In the genomic region with DNA sequence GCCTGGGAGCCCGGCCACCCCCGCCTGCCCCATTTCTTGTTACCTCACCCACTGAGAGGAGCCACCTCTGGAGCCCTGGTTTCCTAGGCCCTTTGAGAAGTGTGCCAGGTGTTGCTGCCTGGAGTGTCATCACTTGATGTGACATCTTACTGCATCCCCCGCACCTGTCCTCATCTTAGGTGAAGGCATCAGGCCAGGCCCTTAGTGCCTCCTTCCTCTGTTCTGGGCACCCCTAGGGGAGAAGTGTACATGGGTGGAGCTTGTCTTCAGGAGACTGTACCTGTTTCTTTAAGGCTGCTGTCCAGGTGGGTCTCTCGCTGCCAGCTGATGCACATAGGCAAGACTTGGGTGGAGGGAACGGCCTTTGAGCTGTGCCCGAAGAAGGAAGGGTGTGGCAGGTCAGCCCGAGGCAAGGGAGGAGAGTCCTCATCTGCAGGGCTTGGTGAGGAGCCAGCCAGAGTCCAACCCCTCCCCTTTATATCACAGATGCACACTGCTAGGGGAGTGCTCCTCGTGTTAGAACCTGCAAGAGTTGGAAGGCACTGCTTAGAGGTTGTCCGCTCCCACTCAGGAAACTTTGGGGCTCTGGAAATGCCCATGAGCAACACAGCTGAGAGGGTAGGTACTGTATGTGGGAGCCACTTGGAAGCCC, we compare ENCODE assay signal across 9 cellular contexts. TPM values are rescaled to one million over a fixed set of nuclear protein-coding genes. Genes with fewer than 3 reads are reported as not detected.
DNase-seq lines count a peak whose midpoint lies in the region; ATAC-seq, FAIRE-seq and TF ChIP-seq lines count a peak whose summit lies in the region.
"Had no signal": no experiment of that assay in that cellular context is flagged by ENCODE, and none has a peak within 500 bp of the region (broad histone marks: within the 10 kb centered on the region; RNA-seq: fewer than 3 reads in every experiment).

No MANE protein-coding gene starts in this region.

- TF ChIP-seq POLR2A in K562 (conservative IDR thresholded peaks at IDR 0.05), result no peak

- no peak for TF ChIP-seq CTCF in K562 (IDR thresholded peaks at IDR 0.05 in 2 of 3, conservative IDR thresholded peaks at IDR 0.05 in 1 of 3; ENCODE audit: insufficient read depth in 2 of 3, low read depth in 1 of 3, low read length in 3 of 3)
- TF ChIP-seq CTCF in progenitor cell of endocrine pancreas (IDR thresholded peaks at IDR 0.05; ENCODE audit: unreplicated experiment), result no peak

- no peaks in the 10 kb centered on the region for H3K9me1 ChIP-seq in K562 (ENCODE audit: control insufficient read depth, insufficient read depth, low read length)

- peaks cover 20 to 38% of the 10 kb centered on the region in 2 experiments for H3K4me1 ChIP-seq in K562 (replicated peaks in 1 of 2; ENCODE audit: control insufficient read depth in 2 of 2, insufficient read depth in 2 of 2, low read length in 2 of 2)

- intact Hi-C loops in K562 (cut with micrococcal nuclease), result no loop called here

- POLR2A ChIA-PET in K562 (lab: Yijun Ruan, JAX), result interaction anchor here (1.0 to 1.5 kb wide), 2 partner anchors 61 to 181 kb away, joined by 3 read pairs; no protein-coding TSS in a partner anchor

- in situ Hi-C loops in K562 (cut with MboI), result no loop called here

- H3K27ac Mint-ChIP-seq in progenitor cell of endocrine pancreas, result peak overlapping the region; percentile 67

- H3K9me3 ChIP-seq in K562 (replicated peaks; ENCODE audit: control insufficient read depth, insufficient read depth, low read depth, low read length), result no peaks in the 10 kb centered on the region

- WGBS in K562 (ENCODE audit: insufficient coverage, low coverage, missing lambda C conversion rate), result 40% methylated on average over 9 of the region's 9 CpGs

- ATAC-seq in HG03442 (IDR thresholded peaks at IDR 0.05; ENCODE audit: unreplicated experiment) (peak; percentile 4), K562 (peak; percentile 15; the same call in 1 of the 3 replicates)

- no peaks in the 10 kb centered on the region for H3K9me3 Mint-ChIP-seq in progenitor cell of endocrine pancreas (ENCODE audit: low read depth)

- no peak for TF ChIP-seq RAD21 in K562 (CRISPR knock-in tag; conservative IDR thresholded peaks at IDR 0.05 in 1 of 2, IDR thresholded peaks at IDR 0.05 in 1 of 2)

- no peaks in the 10 kb centered on the region for H3K36me3 ChIP-seq in K562 (ENCODE audit: control insufficient read depth, insufficient read depth, low read length)

- peaks cover 11% of the 10 kb centered on the region for H4K20me1 ChIP-seq in K562 (replicated peaks; ENCODE audit: control insufficient read depth, insufficient read depth, low read length)

- H3K4me3 ChIP-seq in K562, result no peak overlapping the region

- no TSS peak for BruUV-seq in K562 (replicated peaks; lab: Mats Ljungman, UMichigan)

- no peaks in the 10 kb centered on the region for H3K27me3 Mint-ChIP-seq in progenitor cell of endocrine pancreas

- peak; percentile 8 for DNase-seq in DMS 273 (lab: John Stamatoyannopoulos, UW; ENCODE audit: unreplicated experiment)
- DNase-seq in DMS 273 treated with DMSO at 0.1 percent for 48 hours (lab: John Stamatoyannopoulos, UW), result no peak
- DNase-seq in K562 (ENCODE audit: extremely low read depth in 1 of 4, low spot score in 3 of 4), result no peak
- DNase-seq in progenitor cell of endocrine pancreas (ENCODE audit: low spot score, unreplicated experiment), result no peak
- no peak for DNase-seq in glomerular visceral epithelial cell (ENCODE audit: extremely low spot score)
- DNase-seq in stimulated activated naive CD4-positive, alpha-beta T cell treated with Interleukin-2 at 50 U/mL for 16 hours (lab: John Stamatoyannopoulos, UW), result no peak
- no peak for DNase-seq in retina

- CTCF ChIA-PET in K562 (lab: Yijun Ruan, JAX; ENCODE audit: low intra/inter-chr PET ratio), result no interaction called here

- H3K27ac ChIP-seq in K562 (ENCODE audit: extremely low read depth, low read depth, low read length), result no peak overlapping the region
- H3K27ac ChIP-seq: 22Rv1 had no signal

- H3K27me3 ChIP-seq in K562 (ENCODE audit: control insufficient read depth in 2 of 2, insufficient read depth in 2 of 2, low read length in 2 of 2), result no peaks in the 10 kb centered on the region

- H3K4me2 ChIP-seq in K562 (ENCODE audit: insufficient read depth, low read length), result no peak overlapping the region

- no peak overlapping the region for H2AFZ ChIP-seq in K562 (ENCODE audit: low read depth, low read length)

- no peak overlapping the region for H3K4me3 Mint-ChIP-seq in progenitor cell of endocrine pancreas (ENCODE audit: low read depth)

- no peak for TF ChIP-seq EP300 in K562 (IDR thresholded peaks at IDR 0.05; ENCODE audit: low read length)

- peaks cover 9% of the 10 kb centered on the region; the same call in 2 of the 3 replicates for H3K79me2 ChIP-seq in K562 (ENCODE audit: control insufficient read depth, insufficient read depth, low read length)

- no peak for FAIRE-seq in K562 (lab: Jason Lieb, UNC)

- peak overlapping the region in 1 of 2 experiments; percentile 61; a peak in 1 of 4 replicates for H3K9ac ChIP-seq in K562 (ENCODE audit: insufficient read depth in 1 of 2, low read depth in 2 of 2, low read length in 2 of 2)

- H3K4me1 Mint-ChIP-seq in progenitor cell of endocrine pancreas (ENCODE audit: low read depth), result peaks cover 39% of the 10 kb centered on the region

- H3K36me3 Mint-ChIP-seq in progenitor cell of endocrine pancreas (ENCODE audit: insufficient read depth), result no peaks in the 10 kb centered on the region

TF ChIP-seq in K562, 482 proteins besides CTCF, POLR2A, EP300 and RAD21 (continues in another document):
- TF ChIP-seq, protein P1, sequence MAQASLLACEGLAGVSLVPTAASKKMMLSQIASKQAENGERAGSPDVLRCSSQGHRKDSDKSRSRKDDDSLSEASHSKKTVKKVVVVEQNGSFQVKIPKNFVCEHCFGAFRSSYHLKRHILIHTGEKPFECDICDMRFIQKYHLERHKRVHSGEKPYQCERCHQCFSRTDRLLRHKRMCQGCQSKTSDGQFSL (CRISPR knock-in tag; IDR thresholded peaks at IDR 0.05), result no peak
- TF ChIP-seq, protein P1 (tag; IDR thresholded peaks at IDR 0.05), result no peak
- TF ChIP-seq, protein P2, sequence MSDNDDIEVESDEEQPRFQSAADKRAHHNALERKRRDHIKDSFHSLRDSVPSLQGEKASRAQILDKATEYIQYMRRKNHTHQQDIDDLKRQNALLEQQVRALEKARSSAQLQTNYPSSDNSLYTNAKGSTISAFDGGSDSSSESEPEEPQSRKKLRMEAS (CRISPR knock-in tag; IDR thresholded peaks at IDR 0.05), result no peak
- TF ChIP-seq, protein P3, sequence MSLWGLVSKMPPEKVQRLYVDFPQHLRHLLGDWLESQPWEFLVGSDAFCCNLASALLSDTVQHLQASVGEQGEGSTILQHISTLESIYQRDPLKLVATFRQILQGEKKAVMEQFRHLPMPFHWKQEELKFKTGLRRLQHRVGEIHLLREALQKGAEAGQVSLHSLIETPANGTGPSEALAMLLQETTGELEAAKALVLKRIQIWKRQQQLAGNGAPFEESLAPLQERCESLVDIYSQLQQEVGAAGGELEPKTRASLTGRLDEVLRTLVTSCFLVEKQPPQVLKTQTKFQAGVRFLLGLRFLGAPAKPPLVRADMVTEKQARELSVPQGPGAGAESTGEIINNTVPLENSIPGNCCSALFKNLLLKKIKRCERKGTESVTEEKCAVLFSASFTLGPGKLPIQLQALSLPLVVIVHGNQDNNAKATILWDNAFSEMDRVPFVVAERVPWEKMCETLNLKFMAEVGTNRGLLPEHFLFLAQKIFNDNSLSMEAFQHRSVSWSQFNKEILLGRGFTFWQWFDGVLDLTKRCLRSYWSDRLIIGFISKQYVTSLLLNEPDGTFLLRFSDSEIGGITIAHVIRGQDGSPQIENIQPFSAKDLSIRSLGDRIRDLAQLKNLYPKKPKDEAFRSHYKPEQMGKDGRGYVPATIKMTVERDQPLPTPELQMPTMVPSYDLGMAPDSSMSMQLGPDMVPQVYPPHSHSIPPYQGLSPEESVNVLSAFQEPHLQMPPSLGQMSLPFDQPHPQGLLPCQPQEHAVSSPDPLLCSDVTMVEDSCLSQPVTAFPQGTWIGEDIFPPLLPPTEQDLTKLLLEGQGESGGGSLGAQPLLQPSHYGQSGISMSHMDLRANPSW (CRISPR knock-in tag; IDR thresholded peaks at IDR 0.05), result no peak
- TF ChIP-seq ZNF561 (CRISPR knock-in tag; conservative IDR thresholded peaks at IDR 0.05), result no peak
- TF ChIP-seq MIER1 (IDR thresholded peaks at IDR 0.05; ENCODE audit: low read depth), result no peak

RNA-seq across cellular contexts. Expression of a gene that starts 45.9 kb away (rescaled TPM):
- total RNA-seq in K562 (2011; cell fraction: chromatin; rRNA removed; ENCODE audit: low replicate concordance), result 6.2 and 7.3 TPM in 2 replicates
- total RNA-seq in K562 (2011; cell fraction: nucleolus; rRNA removed), result 5.0 and 5.1 TPM in 2 replicates
- total RNA-seq in K562 (2011; cell fraction: nucleoplasm; rRNA removed), result 4.7 and 4.8 TPM in 2 replicates
- total RNA-seq in K562 (2014; rRNA removed) (23.2 and 24.6 TPM in 2 replicates), K562 (2014; rRNA removed; fragmentation: Illumina TruSeq; extraction: Trizol) (8.6 and 10.8 TPM in 2 replicates), K562 (2015; rRNA removed; fragmentation: Illumina TruSeq; extraction: Trizol) (19.6 and 21.4 TPM in 2 replicates), K562 (2021) (25.8 and 27.9 TPM in 2 replicates), progenitor cell of endocrine pancreas (92.5 TPM in 2 replicates)
- polyA plus RNA-seq in K562 (2011; rRNA removed) (4.5 and 4.8 TPM in 2 replicates), K562 (2014; fragmentation: Illumina TruSeq; extraction: Trizol) (15.9 and 21.9 TPM in 2 replicates), K562 (2014; fragmentation: Nextera tagmentation; extraction: Ambion mirVana) (1 to 10 TPM in 1 of 2 experiments, under 1 TPM in 1; 0.90 to 1.8 TPM), K562 (2014; rRNA removed) (24.3 and 26.3 TPM in 2 replicates)
- polyA plus RNA-seq in K562 (2011; cell fraction: cytosol; rRNA removed), result 4.3 and 7.8 TPM in 2 replicates
- 3.6 and 5.1 TPM in 2 replicates for polyA plus RNA-seq in K562 (2011; cell fraction: nucleus; rRNA removed)
- polyA plus RNA-seq in K562 (2012), result 27.1 and 38.2 TPM in 2 replicates
- polyA minus RNA-seq in K562 (2011; rRNA and poly(A)+ RNA removed), result 4.3 and 7.2 TPM in 2 replicates
- polyA minus RNA-seq in K562 (2011; cell fraction: cytosol; rRNA and poly(A)+ RNA removed), result 2.0 and 2.6 TPM in 2 replicates
- polyA minus RNA-seq in K562 (2011; cell fraction: nucleus; rRNA and poly(A)+ RNA removed), result 4.7 and 5.4 TPM in 2 replicates
